ENCODE assay signal across 16 cellular contexts in genomic region chr4:181860157-181860556, GRCh38.
A peak's percentile ranks its signal among the peaks of the same experiment; 100 is the strongest.
DNase-seq lines count a peak whose midpoint lies in the region; ATAC-seq and TF ChIP-seq lines count a peak whose summit lies in the region.
"Had no signal": no experiment of that assay in that cellular context is flagged by ENCODE, and none has a peak within 500 bp of the region (broad histone marks: within the 10 kb centered on the region; RNA-seq: fewer than 3 reads in every experiment).

No MANE protein-coding gene starts in this region.

- POLR2A ChIA-PET in HEK293T (lab: Yijun Ruan, JAX), result no interaction called here

- H3K27ac ChIP-seq in right cardiac atrium (ENCODE audit: low read length), result no peak overlapping the region
- H3K27ac ChIP-seq: BLaER1, psoas muscle had no signal

- no peak overlapping the region for H3K4me3 ChIP-seq in right cardiac atrium (ENCODE audit: low read length)
- H3K4me3 ChIP-seq: BLaER1, psoas muscle had no signal

- no peaks in the 10 kb centered on the region for H3K9me3 ChIP-seq in right cardiac atrium (ENCODE audit: control insufficient read depth, low read length)
- H3K9me3 ChIP-seq: BLaER1, psoas muscle had no signal

- no peaks in the 10 kb centered on the region for H3K27me3 ChIP-seq in right cardiac atrium (ENCODE audit: control insufficient read depth, insufficient read depth)
- H3K27me3 ChIP-seq: BLaER1 had no signal

- ATAC-seq in right cardiac atrium, result peak; percentile 69 to 75
- ATAC-seq in GM21576 (IDR thresholded peaks at IDR 0.05; ENCODE audit: unreplicated experiment), result no peak
- ATAC-seq: psoas muscle had no signal

- DNase-seq in AG08395 (ENCODE audit: low spot score), result peak; percentile 72
- DNase-seq in HEK293T (ENCODE audit: extremely low spot score), result peak; percentile 6
- DNase-seq in astrocyte of the hippocampus (ENCODE audit: low read depth, low spot score), result peak; percentile 37
- DNase-seq in right cardiac atrium, result no peak
- DNase-seq in kidney glomerular epithelial cell (lab: John Stamatoyannopoulos, UW), result no peak
- no peak for DNase-seq in RPMI8226
- DNase-seq in SIG-M5 (lab: John Stamatoyannopoulos, UW), result no peak
- DNase-seq: activated CD4-positive, alpha-beta memory T cell treated with anti-CD3 and anti-CD28 coated beads, Interleukin-2, amount 10 ng/mL, durations not matched to agents 7 days and 5 days; amygdala; DMS 273 treated with DMSO at 0.1 percent for 48 hours; NCI-H1694 treated with DMSO at 0.1 percent for 48 hours; NCI-H526; psoas muscle; stimulated activated CD4-positive, alpha-beta T cell treated with anti-CD3 and anti-CD28 coated beads, Interleukin-15, amount 100 ng/mL, for 24 hours had no signal

- CTCF ChIA-PET in HEK293T (lab: Yijun Ruan, JAX), result no interaction called here

- WGBS in right cardiac atrium, result 20% methylated on average over 7 of the region's 7 CpGs

- intact Hi-C loops in right cardiac atrium (cut with DNase I), result no loop called here

- H3K4me1 ChIP-seq in right cardiac atrium (ENCODE audit: control insufficient read depth, insufficient read depth, low read length), result peaks cover 4% of the 10 kb centered on the region
- H3K4me1 ChIP-seq: BLaER1, psoas muscle had no signal

TF ChIP-seq in HEK293T, 16 proteins besides CTCF, POLR2A, EP300 and RAD21:
- TF ChIP-seq FOXK2 (IDR thresholded peaks at IDR 0.05) (no peak), LEF1 (IDR thresholded peaks at IDR 0.05; ENCODE audit: borderline replicate concordance) (no peak), TARDBP (IDR thresholded peaks at IDR 0.05) (no peak), ZNF384 (IDR thresholded peaks at IDR 0.05) (no peak), FOXA1 (IDR thresholded peaks at IDR 0.05) (no peak), ARNT (IDR thresholded peaks at IDR 0.05) (no peak), HDGF (IDR thresholded peaks at IDR 0.05; ENCODE audit: borderline replicate concordance) (no peak), SP1 (IDR thresholded peaks at IDR 0.05) (no peak), BHLHE40 (IDR thresholded peaks at IDR 0.05; ENCODE audit: borderline replicate concordance) (no peak), SUZ12 (IDR thresholded peaks at IDR 0.05) (no peak), NFRKB (IDR thresholded peaks at IDR 0.05) (no peak), FOXM1 (IDR thresholded peaks at IDR 0.05; ENCODE audit: borderline replicate concordance) (no peak), PKNOX1 (IDR thresholded peaks at IDR 0.05) (no peak), CTBP1 (IDR thresholded peaks at IDR 0.05; ENCODE audit: borderline replicate concordance) (no peak), L3MBTL2 (conservative IDR thresholded peaks at IDR 0.05) (no peak), ELF4 (IDR thresholded peaks at IDR 0.05) (no peak)

Comparison
In these comparisons a context has a peak if more than half of its experiments do, and no peak if none do; other contexts are left out.
1. DNase-seq: peak in AG08395 (single experiment), HEK293T (single experiment) and astrocyte of the hippocampus (single experiment); none in right cardiac atrium (0 of 3), kidney glomerular epithelial cell (single experiment), RPMI8226 (single experiment) and SIG-M5 (single experiment).